Comparison of ENCODE assay signal across 8 cellular contexts in genomic region chr15:72272997-72273352, GRCh38.
A peak's percentile ranks its signal among the peaks of the same experiment; 100 is the strongest.
DNase-seq lines count a peak whose midpoint lies in the region; ATAC-seq and TF ChIP-seq lines count a peak whose summit lies in the region.

No MANE protein-coding gene starts in this region.

- H3K9me3 ChIP-seq in SU-DHL-6 (ENCODE audit: insufficient read depth, low read length), result no peaks in the 10 kb centered on the region

- H3K4me3 ChIP-seq in SU-DHL-6 (ENCODE audit: insufficient read depth, low read length, poor library complexity, severe bottlenecking) (peak overlapping the region; percentile 56), fibroblast of pulmonary artery (replicated peaks; ENCODE audit: low read depth, low read length) (peak overlapping the region; percentile 81), skeletal muscle cell (ENCODE audit: low read depth, low read length) (peak overlapping the region; percentile 77)

- H3K4me2 ChIP-seq in SU-DHL-6 (ENCODE audit: low read depth, low read length, poor library complexity, severe bottlenecking), result peak overlapping the region; percentile 66

- TF ChIP-seq CTCF in SU-DHL-6 (IDR thresholded peaks at IDR 0.05; ENCODE audit: insufficient read depth, low read length, poor library complexity, severe bottlenecking) (no peak), fibroblast of pulmonary artery (IDR thresholded peaks at IDR 0.05; ENCODE audit: low read length, missing control alignments) (no peak)

- DNase-seq in fibroblast of pulmonary artery (ENCODE audit: low read depth), result no peak
- DNase-seq in skeletal muscle cell (ENCODE audit: low read depth), result no peak
- DNase-seq in AG08396 (ENCODE audit: low spot score), result no peak
- no peak for DNase-seq in NCI-H774 (lab: John Stamatoyannopoulos, UW)
- no peak for DNase-seq in NCI-H1436 treated with DMSO at 0.1 percent for 48 hours (lab: John Stamatoyannopoulos, UW)

- ATAC-seq in GM19455 (IDR thresholded peaks at IDR 0.05; ENCODE audit: unreplicated experiment) (peak; percentile 7), GM21737 (IDR thresholded peaks at IDR 0.05; ENCODE audit: unreplicated experiment) (no peak)

- H3K9ac ChIP-seq in SU-DHL-6 (ENCODE audit: low read length), result peak overlapping the region; percentile 87

- peak overlapping the region; percentile 56 for H2AFZ ChIP-seq in SU-DHL-6 (ENCODE audit: low read depth, low read length, severe bottlenecking)

- peaks cover 12% of the 10 kb centered on the region for H3F3A ChIP-seq in SU-DHL-6 (ENCODE audit: insufficient read depth)

- no peaks in the 10 kb centered on the region for H4K20me1 ChIP-seq in SU-DHL-6 (ENCODE audit: low read depth, low read length)

- peak overlapping the region; percentile 13 for H3K27ac ChIP-seq in SU-DHL-6 (ENCODE audit: low read depth, low read length)

- no peaks in the 10 kb centered on the region for H3K9me2 ChIP-seq in SU-DHL-6 (replicated peaks; ENCODE audit: insufficient read depth, low read length)

- no peaks in the 10 kb centered on the region for H3K36me3 ChIP-seq in SU-DHL-6 (ENCODE audit: low read length)

- H3K79me2 ChIP-seq in SU-DHL-6 (ENCODE audit: insufficient read depth, low read length), result no peaks in the 10 kb centered on the region

- no peaks in the 10 kb centered on the region for H3K27me3 ChIP-seq in SU-DHL-6 (ENCODE audit: low read length)
